14 cellular contexts compared by ENCODE assay signal in genomic region chr5:60811105-60811504, GRCh38. TPM values are rescaled to one million over a fixed set of nuclear protein-coding genes. Genes with fewer than 3 reads are reported as not detected.
DNase-seq lines count a peak whose midpoint lies in the region; ATAC-seq, FAIRE-seq and TF ChIP-seq lines count a peak whose summit lies in the region.
"Had no signal": no experiment of that assay in that cellular context is flagged by ENCODE, and none has a peak within 500 bp of the region (broad histone marks: within the 10 kb centered on the region; RNA-seq: fewer than 3 reads in every experiment).

No MANE protein-coding gene starts in this region.

- H3K9me3 ChIP-seq in HepG2 (ENCODE audit: low read length) (no peaks in the 10 kb centered on the region), right lobe of liver (no peaks in the 10 kb centered on the region)

- H3K9me3 Mint-ChIP-seq in osteocyte (ENCODE audit: unreplicated experiment): no peaks in the 10 kb centered on the region
- no peaks in the 10 kb centered on the region for H3K9me3 Mint-ChIP-seq in activated CD8-positive, alpha-beta T cell treated with anti-CD3 and anti-CD28 coated beads for 36 hours
- H3K9me3 Mint-ChIP-seq: activated naive CD8-positive, alpha-beta T cell treated with anti-CD3 and anti-CD28 coated beads, Interleukin-2, amount 50 U/mL, for 24 hours; CD4-positive, alpha-beta T cell had no signal

- no peak for TF ChIP-seq RAD21 in HepG2 (CRISPR knock-in tag; IDR thresholded peaks at IDR 0.05)

- H3K36me3 ChIP-seq in HepG2 (replicated peaks in 1 of 2; ENCODE audit: control insufficient read depth in 1 of 2, insufficient read depth in 2 of 2, low read length in 2 of 2) (no peaks in the 10 kb centered on the region), right lobe of liver (no peaks in the 10 kb centered on the region)

- H2AFZ ChIP-seq in HepG2 (ENCODE audit: low read length): no peak overlapping the region

- in situ Hi-C loops in HepG2 (cut with HindIII; ENCODE audit: extremely low pct_ligation_motif_present, low pct_unique_long_range_greater_than_20kb) (loop anchor here (10.0 kb wide), 1 partner anchor 126 kb away; no protein-coding TSS in a partner anchor), GM13976 (cut with MboI; ENCODE audit: low sequenced_read_pairs, unreplicated experiment) (no loop called here)

- BruUV-seq in HepG2 (replicated peaks; lab: Mats Ljungman, UMichigan): no TSS peak

- H3K9ac ChIP-seq in HepG2 (ENCODE audit: insufficient read depth, low read depth, low read length): no peak overlapping the region

- peaks cover 1% of the 10 kb centered on the region for H3K36me3 Mint-ChIP-seq in osteocyte (ENCODE audit: unreplicated experiment)
- H3K36me3 Mint-ChIP-seq in activated CD8-positive, alpha-beta T cell treated with anti-CD3 and anti-CD28 coated beads for 36 hours (ENCODE audit: low read depth): no peaks in the 10 kb centered on the region

- H3K27me3 ChIP-seq in HepG2 (ENCODE audit: control insufficient read depth in 1 of 2, insufficient read depth in 2 of 2, low read length in 2 of 2): no peaks in the 10 kb centered on the region
- no peaks in the 10 kb centered on the region for H3K27me3 ChIP-seq in right lobe of liver

- H3K4me3 Mint-ChIP-seq in osteocyte (ENCODE audit: unreplicated experiment): no peak overlapping the region
- H3K4me3 Mint-ChIP-seq in activated CD8-positive, alpha-beta T cell treated with anti-CD3 and anti-CD28 coated beads for 36 hours: no peak overlapping the region
- H3K4me3 Mint-ChIP-seq: activated naive CD8-positive, alpha-beta T cell treated with anti-CD3 and anti-CD28 coated beads, Interleukin-2, amount 50 U/mL, for 24 hours; CD4-positive, alpha-beta T cell had no signal

- H3K4me1 Mint-ChIP-seq in osteocyte (ENCODE audit: unreplicated experiment): peaks cover 36% of the 10 kb centered on the region
- H3K4me1 Mint-ChIP-seq in activated CD8-positive, alpha-beta T cell treated with anti-CD3 and anti-CD28 coated beads for 36 hours (ENCODE audit: low read depth): no peaks in the 10 kb centered on the region
- H3K4me1 Mint-ChIP-seq: activated naive CD8-positive, alpha-beta T cell treated with anti-CD3 and anti-CD28 coated beads, Interleukin-2, amount 50 U/mL, for 24 hours had no signal

- peaks cover 44% of the 10 kb centered on the region for H3K4me1 ChIP-seq in HepG2 (ENCODE audit: insufficient read depth, low read length)
- H3K4me1 ChIP-seq in right lobe of liver: no peaks in the 10 kb centered on the region

- no peaks in the 10 kb centered on the region for H3K27me3 Mint-ChIP-seq in osteocyte (ENCODE audit: unreplicated experiment)
- peaks cover 2% of the 10 kb centered on the region for H3K27me3 Mint-ChIP-seq in activated CD8-positive, alpha-beta T cell treated with anti-CD3 and anti-CD28 coated beads for 36 hours
- H3K27me3 Mint-ChIP-seq: activated naive CD8-positive, alpha-beta T cell treated with anti-CD3 and anti-CD28 coated beads, Interleukin-2, amount 50 U/mL, for 24 hours had no signal

- TF ChIP-seq POLR2A in HepG2 (IDR thresholded peaks at IDR 0.05; ENCODE audit: insufficient read depth in 1 of 2, low read depth in 2 of 2, low read length in 2 of 2): no peak
- no peak for TF ChIP-seq POLR2A in right lobe of liver (IDR thresholded peaks at IDR 0.05)

- no peak for TF ChIP-seq EP300 in HepG2 (IDR thresholded peaks at IDR 0.05; ENCODE audit: low read depth in 2 of 2, low read length in 2 of 2)
- TF ChIP-seq EP300 in HepG2 (CRISPR knock-in tag; IDR thresholded peaks at IDR 0.05; ENCODE audit: borderline replicate concordance): no peak

- CTCF ChIA-PET in HepG2 (lab: Yijun Ruan, JAX; ENCODE audit: low intra/inter-chr PET ratio, low total read pairs): no interaction called here
- CTCF ChIA-PET in activated CD8-positive, alpha-beta T cell treated with anti-CD3 and anti-CD28 coated beads for 36 hours (lab: Charles Lee): no interaction called here

- TF ChIP-seq CTCF in HepG2 (CRISPR knock-in tag; IDR thresholded peaks at IDR 0.05) (no peak), right lobe of liver (IDR thresholded peaks at IDR 0.05) (no peak), osteocyte (IDR thresholded peaks at IDR 0.05) (no peak), GM13976 (IDR thresholded peaks at IDR 0.05; ENCODE audit: borderline replicate concordance, control extremely low read depth, extremely low read depth, insufficient read depth, missing control alignments) (no peak)
- TF ChIP-seq CTCF in activated CD8-positive, alpha-beta T cell treated with anti-CD3 and anti-CD28 coated beads for 36 hours (IDR thresholded peaks at IDR 0.05): no peak

- no peak for FAIRE-seq in HepG2 (lab: Jason Lieb, UNC)

- no peak overlapping the region for H3K27ac ChIP-seq in HepG2 (ENCODE audit: extremely low read length, insufficient read depth, low read length)
- H3K27ac ChIP-seq in right lobe of liver: no peak overlapping the region

- no peaks in the 10 kb centered on the region for H4K20me1 ChIP-seq in HepG2 (ENCODE audit: insufficient read depth, low read length)

- peak overlapping the region; percentile 13 for H3K27ac Mint-ChIP-seq in osteocyte (ENCODE audit: unreplicated experiment)
- H3K27ac Mint-ChIP-seq in activated CD8-positive, alpha-beta T cell treated with anti-CD3 and anti-CD28 coated beads for 36 hours: no peak overlapping the region
- H3K27ac Mint-ChIP-seq: activated naive CD8-positive, alpha-beta T cell treated with anti-CD3 and anti-CD28 coated beads, Interleukin-2, amount 50 U/mL, for 24 hours; CD4-positive, alpha-beta T cell had no signal

- H3K79me2 ChIP-seq in HepG2 (ENCODE audit: insufficient read depth, low read length): no peaks in the 10 kb centered on the region

- POLR2A ChIA-PET in HepG2 (lab: Yijun Ruan, JAX): interaction anchor here (0.9 kb wide), 1 partner anchor 111 kb away, joined by 5 read pairs; the partner anchor contains the start of gene DEPDC1B
- POLR2A ChIA-PET in activated CD8-positive, alpha-beta T cell treated with anti-CD3 and anti-CD28 coated beads for 36 hours (lab: Charles Lee): no interaction called here

- H3K4me3 ChIP-seq in HepG2 (replicated peaks in 1 of 3; ENCODE audit: insufficient read depth in 1 of 3, low read depth in 2 of 3, low read length in 3 of 3) (no peak overlapping the region), right lobe of liver (no peak overlapping the region)

- intact Hi-C loops in HepG2 (cut with micrococcal nuclease; ENCODE audit: unreplicated experiment): no loop called here
- intact Hi-C loops in right lobe of liver (cut with DNase I): no loop called here
- intact Hi-C loops in activated CD8-positive, alpha-beta T cell treated with anti-CD3 and anti-CD28 coated beads for 36 hours (cut with micrococcal nuclease): no loop called here

- DNase-seq in HepG2 (ENCODE audit: low spot score) (no peak), right lobe of liver (no peak), osteocyte (ENCODE audit: extremely low spot score, unreplicated experiment) (no peak), NCI-H748 treated with DMSO at 0.1 percent for 48 hours (lab: John Stamatoyannopoulos, UW) (no peak), GM13976 (ENCODE audit: low spot score) (no peak)
- no peak for DNase-seq in activated CD8-positive, alpha-beta T cell treated with anti-CD3 and anti-CD28 coated beads for 36 hours
- DNase-seq: 8988T; activated naive CD8-positive, alpha-beta T cell treated with anti-CD3 and anti-CD28 coated beads, Interleukin-2, amount 50 U/mL, for 24 hours; CD4-positive, alpha-beta T cell; erythroblast; NCI-H1092 treated with DMSO at 0.1 percent for 48 hours; posterior cingulate gyrus had no signal

- ATAC-seq in HepG2: peak; percentile 19; the same call in 1 of the 3 replicates
- ATAC-seq in right lobe of liver: no peak
- ATAC-seq in HG02588 (IDR thresholded peaks at IDR 0.05; ENCODE audit: unreplicated experiment): peak; percentile 55
- ATAC-seq in HG03354 (IDR thresholded peaks at IDR 0.05; ENCODE audit: poor library complexity, severe bottlenecking, unreplicated experiment): peak; percentile 68
- no peak for ATAC-seq in activated CD8-positive, alpha-beta T cell treated with anti-CD3 and anti-CD28 coated beads for 36 hours
- ATAC-seq: activated naive CD8-positive, alpha-beta T cell treated with anti-CD3 and anti-CD28 coated beads, Interleukin-2, amount 50 U/mL, for 24 hours had no signal

- H3K4me2 ChIP-seq in HepG2 (ENCODE audit: low read depth, low read length): peak overlapping the region; percentile 32; the same call in 1 of the 2 replicates

TF ChIP-seq in HepG2, 621 proteins besides CTCF, POLR2A, EP300 and RAD21 (continues in another document):
- TF ChIP-seq CHCHD3 (CRISPR knock-in tag; IDR thresholded peaks at IDR 0.05) (no peak), ZNF772 (CRISPR knock-in tag; IDR thresholded peaks at IDR 0.05) (no peak)

RNA-seq across cellular contexts. Expression of gene ELOVL7, which starts 33.0 kb away (rescaled TPM):
- total RNA-seq in HepG2 (2016; rRNA removed; fragmentation: Illumina TruSeq; extraction: Trizol) (5.1 and 7.3 TPM in 2 replicates), right lobe of liver (1 to 10 TPM in 1 of 6 experiments, under 1 TPM in 5; 0.19 to 1.2 (median 0.63) TPM), osteocyte (0.46 and 0.47 TPM in 2 replicates)
- 0.40 and 1.1 TPM in 2 replicates for total RNA-seq in HepG2 (2016; cell fraction: cytosol; rRNA removed; fragmentation: Illumina TruSeq; extraction: Trizol; ENCODE audit: low read depth)
- total RNA-seq in HepG2 (2016; cell fraction: insoluble cytoplasmic fraction; rRNA removed; fragmentation: Illumina TruSeq; extraction: Trizol): 4.3 and 8.0 TPM in 2 replicates
- 2.5 and 3.4 TPM in 2 replicates for total RNA-seq in HepG2 (2016; cell fraction: membrane; rRNA removed; fragmentation: Illumina TruSeq; extraction: Trizol)
- total RNA-seq in HepG2 (2016; cell fraction: nucleus; rRNA removed; fragmentation: Illumina TruSeq; extraction: Trizol): 8.0 TPM in 2 replicates
- 4.5 and 4.7 TPM in 2 replicates for polyA plus RNA-seq in HepG2 (2011; rRNA removed)
- 2.0 and 3.0 TPM in 2 replicates for polyA plus RNA-seq in HepG2 (2011; cell fraction: cytosol; rRNA removed)
- polyA plus RNA-seq in HepG2 (2011; cell fraction: nucleus; rRNA removed): 1.8 and 2.0 TPM in 2 replicates
- polyA plus RNA-seq in HepG2 (2012): 3.1 and 3.4 TPM in 2 replicates
- 0.42 and 0.61 TPM in 2 replicates for polyA plus RNA-seq in HepG2 (2016; cell fraction: cytosol; fragmentation: Illumina TruSeq; extraction: Trizol; ENCODE audit: low read depth)
- polyA plus RNA-seq in HepG2 (2016; cell fraction: insoluble cytoplasmic fraction; fragmentation: Illumina TruSeq; extraction: Trizol; ENCODE audit: low read depth): 4.1 and 5.1 TPM in 2 replicates
- 1.4 and 1.7 TPM in 2 replicates for polyA plus RNA-seq in HepG2 (2016; cell fraction: membrane; fragmentation: Illumina TruSeq; extraction: Trizol; ENCODE audit: low read depth)
- polyA plus RNA-seq in HepG2 (2016; cell fraction: nucleus; fragmentation: Illumina TruSeq; extraction: Trizol; ENCODE audit: insufficient read depth, low read depth): 8.6 and 10.3 TPM in 2 replicates
- 4.1 and 5.9 TPM in 2 replicates for polyA minus RNA-seq in HepG2 (2011; rRNA and poly(A)+ RNA removed; ENCODE audit: low replicate concordance)
- polyA minus RNA-seq in HepG2 (2011; cell fraction: cytosol; rRNA and poly(A)+ RNA removed): 3.6 and 4.6 TPM in 2 replicates
- polyA minus RNA-seq in HepG2 (2011; cell fraction: nucleus; rRNA and poly(A)+ RNA removed): 2.7 and 5.0 TPM in 2 replicates
- under 1 TPM in 1 of 2 experiments, not detected in 1; 0.18 TPM for total RNA-seq in activated CD8-positive, alpha-beta T cell treated with anti-CD3 and anti-CD28 coated beads for 36 hours
- total RNA-seq: CD4-positive, alpha-beta T cell had no signal

Comparison
In these comparisons a context has a peak if more than half of its experiments do, and no peak if none do; other contexts are left out.
1. ATAC-seq: peak in HepG2 (single experiment), HG02588 (single experiment) and HG03354 (single experiment); none in right lobe of liver (0 of 4) and activated CD8-positive, alpha-beta T cell treated with anti-CD3 and anti-CD28 coated beads for 36 hours (single experiment).